8 cellular contexts compared by ENCODE assay signal in genomic region chr3:148319161-148319915, GRCh38.
DNase-seq lines count a peak whose midpoint lies in the region; ATAC-seq lines count a peak whose summit lies in the region.

No MANE protein-coding gene starts in this region.

- H3K27me3 Mint-ChIP-seq in memory B cell = no peaks in the 10 kb centered on the region

- peak overlapping the region; percentile 54 for H3K27ac Mint-ChIP-seq in memory B cell

- DNase-seq in A172 (ENCODE audit: low spot score) (peak; percentile 45), RPMI8226 (peak; percentile 86), memory B cell (ENCODE audit: low spot score in 2 of 2) (no peak), NCI-H187 (lab: John Stamatoyannopoulos, UW) (no peak), substantia nigra (lab: John Stamatoyannopoulos, UW) (no peak), NCI-H1417 (lab: John Stamatoyannopoulos, UW) (no peak)

- peaks cover 6% of the 10 kb centered on the region for H3K4me1 Mint-ChIP-seq in memory B cell

- H3K27ac ChIP-seq in substantia nigra (ENCODE audit: low read depth, low read length, poor library complexity, severe bottlenecking) = no peak overlapping the region

- no peaks in the 10 kb centered on the region for H3K36me3 Mint-ChIP-seq in memory B cell

- H3K9me3 Mint-ChIP-seq in memory B cell = no peaks in the 10 kb centered on the region

- ATAC-seq in GM18873 (IDR thresholded peaks at IDR 0.05; ENCODE audit: low FRiP score, unreplicated experiment) (peak; percentile 95), HG03025 (IDR thresholded peaks at IDR 0.05; ENCODE audit: low FRiP score, unreplicated experiment) (peak; percentile 94), memory B cell (ENCODE audit: low read depth) (peak; percentile 81)

- H3K4me3 Mint-ChIP-seq in memory B cell = peak overlapping the region; percentile 63

Comparison
In these comparisons a context has a peak if more than half of its experiments do, and no peak if none do; other contexts are left out.
1. DNase-seq: peak in A172 (single experiment) and RPMI8226 (single experiment); none in memory B cell (0 of 2), NCI-H187 (0 of 2), substantia nigra (0 of 49) and NCI-H1417 (0 of 3).
2. Peak in every context shown above with its lines, with median percentiles within 50 percentile points of each other: ATAC-seq.